ENCODE assay signal across 8 cellular contexts in the genomic region with DNA sequence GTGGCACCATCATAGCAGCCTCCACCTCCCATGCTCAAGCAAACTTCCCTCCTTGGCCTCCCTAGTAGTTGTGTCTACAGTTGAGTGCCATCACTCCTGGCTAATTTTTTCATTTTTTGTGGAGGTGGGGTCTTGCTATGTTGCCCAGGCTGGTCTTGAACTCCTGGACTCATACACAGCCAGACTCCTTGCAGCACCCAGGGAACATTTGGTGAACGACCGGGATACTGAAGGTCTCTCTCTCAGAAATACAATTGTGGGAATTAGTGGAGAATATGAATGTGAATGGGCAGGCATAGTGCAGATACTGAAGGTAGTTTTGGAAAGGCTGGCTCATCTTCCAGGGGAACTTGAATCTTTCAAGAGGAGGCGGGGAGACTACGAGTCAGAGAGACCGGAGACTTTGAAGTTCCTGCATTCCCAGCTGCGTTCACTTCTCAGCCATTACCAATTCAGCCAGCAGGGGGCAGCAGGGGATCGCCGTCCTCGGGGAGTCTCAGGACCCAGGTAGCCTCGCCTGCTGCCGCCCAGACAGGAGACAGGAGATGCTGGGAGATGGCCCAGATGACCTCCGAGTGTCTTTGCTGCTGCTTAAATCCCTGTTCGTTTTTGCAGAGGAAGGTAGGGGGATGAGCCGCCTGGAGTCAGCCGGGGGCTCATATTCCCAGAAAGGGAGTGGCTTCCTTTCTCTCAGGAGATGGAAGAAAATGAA.
A peak's percentile ranks its signal among the peaks of the same experiment; 100 is the strongest.
DNase-seq lines count a peak whose midpoint lies in the region; ATAC-seq, FAIRE-seq and TF ChIP-seq lines count a peak whose summit lies in the region.

No MANE protein-coding gene starts in this region.

- H3K4me2 ChIP-seq in A549 (peak overlapping the region; percentile 42; the same call in 2 of the 3 replicates), neuronal stem cell (ENCODE audit: insufficient read depth, low read length, poor library complexity, severe bottlenecking) (no peak overlapping the region)

- POLR2A ChIA-PET in A549 (lab: Yijun Ruan, JAX) (no interaction called here), GM10248 (lab: Yijun Ruan, JAX) (no interaction called here)
- POLR2A ChIA-PET in activated CD4-positive, alpha-beta T cell treated with anti-CD3 and anti-CD28 coated beads, Interleukin-2, amount 10 ng/mL, durations not matched to agents 7 days and 5 days (lab: Charles Lee), result no interaction called here

- no peak for TF ChIP-seq POLR2A in A549 (IDR thresholded peaks at IDR 0.05; ENCODE audit: low read length)

- H3K4me1 Mint-ChIP-seq in activated CD4-positive, alpha-beta T cell treated with anti-CD3 and anti-CD28 coated beads, Interleukin-2, amount 10 ng/mL, durations not matched to agents 7 days and 5 days, result no peaks in the 10 kb centered on the region

- H3K9ac ChIP-seq in neuronal stem cell (ENCODE audit: low read depth, low read length, poor library complexity), result no peak overlapping the region

- H3K9me3 Mint-ChIP-seq in activated CD4-positive, alpha-beta T cell treated with anti-CD3 and anti-CD28 coated beads, Interleukin-2, amount 10 ng/mL, durations not matched to agents 7 days and 5 days, result no peaks in the 10 kb centered on the region

- H3K27ac ChIP-seq in A549, result no peak overlapping the region
- H3K27ac ChIP-seq in neuronal stem cell (replicated peaks; ENCODE audit: low read length), result no peak overlapping the region

- H3K14ac ChIP-seq in neuronal stem cell (ENCODE audit: low read length), result no peak overlapping the region

- H3K23ac ChIP-seq in neuronal stem cell (ENCODE audit: low read depth, low read length, poor library complexity), result no peak overlapping the region

- no peak overlapping the region for H3K27ac Mint-ChIP-seq in activated CD4-positive, alpha-beta T cell treated with anti-CD3 and anti-CD28 coated beads, Interleukin-2, amount 10 ng/mL, durations not matched to agents 7 days and 5 days

- peak; percentile 59 for FAIRE-seq in A549 (lab: Jason Lieb, UNC)

- H3K4me3 ChIP-seq in A549, result no peak overlapping the region
- H3K4me3 ChIP-seq in fibroblast of pulmonary artery (replicated peaks; ENCODE audit: low read depth, low read length), result no peak overlapping the region
- no peak overlapping the region for H3K4me3 ChIP-seq in neuronal stem cell (ENCODE audit: low read length in 2 of 2)

- peaks cover 6% of the 10 kb centered on the region for H3K27me3 Mint-ChIP-seq in activated CD4-positive, alpha-beta T cell treated with anti-CD3 and anti-CD28 coated beads, Interleukin-2, amount 10 ng/mL, durations not matched to agents 7 days and 5 days

- no peak overlapping the region for H2BK120ac ChIP-seq in neuronal stem cell (ENCODE audit: low read depth, low read length)

- TF ChIP-seq EP300 in A549 (IDR thresholded peaks at IDR 0.05), result no peak

- H2AK5ac ChIP-seq in neuronal stem cell (ENCODE audit: low read depth, low read length), result no peak overlapping the region

- peak; percentile 87 to 92 for TF ChIP-seq RAD21 in A549 (conservative IDR thresholded peaks at IDR 0.05 in 1 of 2, IDR thresholded peaks at IDR 0.05 in 1 of 2)

- H3K4me1 ChIP-seq in A549, result no peaks in the 10 kb centered on the region
- no peaks in the 10 kb centered on the region for H3K4me1 ChIP-seq in neuronal stem cell (ENCODE audit: control insufficient read depth in 2 of 2, insufficient read depth in 1 of 2, low read depth in 1 of 2, low read length in 2 of 2)

- no peak overlapping the region for H4K91ac ChIP-seq in neuronal stem cell (ENCODE audit: low read depth, low read length, poor library complexity)

- no peak overlapping the region for H2BK15ac ChIP-seq in neuronal stem cell (ENCODE audit: low read length)

- H3K36me3 Mint-ChIP-seq in activated CD4-positive, alpha-beta T cell treated with anti-CD3 and anti-CD28 coated beads, Interleukin-2, amount 10 ng/mL, durations not matched to agents 7 days and 5 days (ENCODE audit: low read depth), result no peaks in the 10 kb centered on the region

- H3K9me3 ChIP-seq in A549, result no peaks in the 10 kb centered on the region
- no peaks in the 10 kb centered on the region for H3K9me3 ChIP-seq in neuronal stem cell (replicated peaks in 1 of 2; ENCODE audit: control insufficient read depth in 2 of 2, insufficient read depth in 1 of 2, low read depth in 1 of 2, low read length in 2 of 2)

- H2AFZ ChIP-seq in neuronal stem cell (ENCODE audit: low read length), result peak overlapping the region; percentile 38

- no peak overlapping the region for H2BK12ac ChIP-seq in neuronal stem cell (ENCODE audit: low read length)

- CTCF ChIA-PET in A549 (lab: Yijun Ruan, JAX), result interaction anchor here (0.7 to 5.0 kb wide), 16 partner anchors 8 to 1576 kb away, joined by 3 to 27 read pairs (median 4); a partner anchor contains a TSS
- CTCF ChIA-PET in GM10248 (lab: Yijun Ruan, JAX), result interaction anchor here (0.6 to 2.5 kb wide), 6 partner anchors 8 to 1023 kb away, joined by 3 to 9 read pairs (median 3); a partner anchor contains a TSS
- CTCF ChIA-PET in activated CD4-positive, alpha-beta T cell treated with anti-CD3 and anti-CD28 coated beads, Interleukin-2, amount 10 ng/mL, durations not matched to agents 7 days and 5 days (lab: Charles Lee), result interaction anchor here (0.8 kb wide), 1 partner anchor 17 kb away, joined by 3 read pairs; no protein-coding TSS in a partner anchor

- no peaks in the 10 kb centered on the region for H3K36me3 ChIP-seq in neuronal stem cell (replicated peaks in 1 of 2; ENCODE audit: control insufficient read depth in 2 of 2, insufficient read depth in 2 of 2, low read length in 2 of 2)

- DNase-seq in A549 (ENCODE audit: low read depth in 1 of 2, low spot score in 1 of 2) (peak; percentile 62 to 83), GM10248 (ENCODE audit: extremely low spot score) (peak; percentile 61), NCI-H128 (lab: John Stamatoyannopoulos, UW; ENCODE audit: unreplicated experiment) (peak; percentile 1), fibroblast of pulmonary artery (ENCODE audit: low read depth) (peak; percentile 59), neuronal stem cell (ENCODE audit: low spot score) (peak; percentile 63), NCI-H446 treated with DMSO at 0.1 percent for 48 hours (lab: John Stamatoyannopoulos, UW) (no peak), OCI-M2 (lab: John Stamatoyannopoulos, UW; ENCODE audit: unreplicated experiment) (no peak)
- DNase-seq in activated CD4-positive, alpha-beta T cell treated with anti-CD3 and anti-CD28 coated beads, Interleukin-2, amount 10 ng/mL, durations not matched to agents 7 days and 5 days, result peak; percentile 33

- peak; percentile 99 for ATAC-seq in A549

- 3% methylated on average over 15 of the region's 15 CpGs for WGBS in A549 (ENCODE audit: missing lambda C conversion rate)
- no CpG with 5 or more reads among the region's 15 CpGs for WGBS in neuronal stem cell (ENCODE audit: extremely low coverage in 2 of 2, insufficient read length in 2 of 2, insufficient replicate concordance in 1 of 2), 2 donors

- no peak overlapping the region for H4K8ac ChIP-seq in neuronal stem cell (ENCODE audit: low read depth, low read length)

- H3K79me1 ChIP-seq in neuronal stem cell (ENCODE audit: low read depth, low read length), result no peaks in the 10 kb centered on the region

- no peak overlapping the region for H3K4me3 Mint-ChIP-seq in activated CD4-positive, alpha-beta T cell treated with anti-CD3 and anti-CD28 coated beads, Interleukin-2, amount 10 ng/mL, durations not matched to agents 7 days and 5 days

- H3K4ac ChIP-seq in neuronal stem cell (ENCODE audit: low read length), result no peak overlapping the region

- H2BK5ac ChIP-seq in neuronal stem cell (ENCODE audit: low read length), result no peak overlapping the region

- H3K27me3 ChIP-seq in neuronal stem cell (ENCODE audit: control insufficient read depth in 3 of 3, insufficient read depth in 3 of 3, low read depth in 1 of 3, low read length in 3 of 3), result no peaks in the 10 kb centered on the region

- peak; percentile 74 for TF ChIP-seq CTCF in A549 (IDR thresholded peaks at IDR 0.05)
- TF ChIP-seq CTCF in GM10248 (IDR thresholded peaks at IDR 0.05; ENCODE audit: control extremely low read depth, extremely low read depth, low read depth, missing control alignments), result peak; percentile 62
- TF ChIP-seq CTCF in fibroblast of pulmonary artery (IDR thresholded peaks at IDR 0.05; ENCODE audit: low read length, missing control alignments), result peak; percentile 74

- no peak overlapping the region for H3K18ac ChIP-seq in neuronal stem cell (ENCODE audit: low read length)

TF ChIP-seq in A549, 52 proteins besides CTCF, POLR2A, EP300 and RAD21:
- TF ChIP-seq HEYL (CRISPR knock-in tag; IDR thresholded peaks at IDR 0.05) (no peak), HDAC2 (IDR thresholded peaks at IDR 0.05) (no peak), SMC3 (IDR thresholded peaks at IDR 0.05) (peak; percentile 77), CHD2 (IDR thresholded peaks at IDR 0.05; ENCODE audit: low read length, partially characterized antibody) (no peak), SREBF2 (IDR thresholded peaks at IDR 0.05) (no peak), PHF8 (IDR thresholded peaks at IDR 0.05; ENCODE audit: borderline replicate concordance, low read depth) (no peak), RNF2 (IDR thresholded peaks at IDR 0.05; ENCODE audit: borderline replicate concordance, low read depth) (no peak), JUN (IDR thresholded peaks at IDR 0.05) (no peak), GATA3 (IDR thresholded peaks at IDR 0.05; ENCODE audit: borderline replicate concordance) (no peak)

Comparison
In these comparisons a context has a peak if more than half of its experiments do, and no peak if none do; other contexts are left out.
1. DNase-seq: peak in A549 (2 of 2), GM10248 (single experiment), NCI-H128 (single experiment), activated CD4-positive, alpha-beta T cell treated with anti-CD3 and anti-CD28 coated beads, Interleukin-2, amount 10 ng/mL, durations not matched to agents 7 days and 5 days (single experiment), fibroblast of pulmonary artery (single experiment) and neuronal stem cell (single experiment); none in NCI-H446 treated with DMSO at 0.1 percent for 48 hours (single experiment) and OCI-M2 (single experiment).
2. Peak in every context shown above with its lines, with median percentiles within 50 percentile points of each other: CTCF ChIP-seq.